In the genomic region with DNA sequence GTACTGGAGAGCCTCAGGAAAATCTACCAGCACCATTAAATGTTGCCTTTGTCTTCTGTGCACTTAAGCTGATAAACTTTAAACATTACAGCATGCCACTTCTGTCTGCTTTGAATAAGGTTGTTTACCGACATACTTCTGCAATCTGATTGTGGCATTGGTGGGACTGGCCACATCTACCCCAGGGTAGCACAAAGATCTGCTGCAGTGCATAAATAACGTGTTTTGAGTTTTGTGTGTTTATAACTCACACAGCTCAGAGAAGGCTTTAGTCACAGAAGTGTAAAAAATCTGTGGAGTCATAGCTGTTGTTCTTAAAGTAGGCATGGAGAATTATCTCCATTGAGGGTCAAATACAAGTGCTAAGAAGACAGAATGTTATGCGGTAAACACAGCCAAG, we compare ENCODE assay signal across 19 cellular contexts.
A peak's percentile ranks its signal among the peaks of the same experiment; 100 is the strongest.
DNase-seq lines count a peak whose midpoint lies in the region; ATAC-seq and TF ChIP-seq lines count a peak whose summit lies in the region.
"Had no signal": no experiment of that assay in that cellular context is flagged by ENCODE, and none has a peak within 500 bp of the region (broad histone marks: within the 10 kb centered on the region; RNA-seq: fewer than 3 reads in every experiment).

No MANE protein-coding gene starts in this region.

- intact Hi-C loops in activated CD4-positive, alpha-beta T cell treated with anti-CD3 and anti-CD28 coated beads, Interleukin-2, amount 10 ng/mL, durations not matched to agents 24 days and 14 days (cut with micrococcal nuclease), result no loop called here
- intact Hi-C loops in activated T-helper 2 cell treated with anti-CD3 and anti-CD28 coated beads, Interferon-gamma antibody, Interleukin-2, Interleukin-4, amounts not matched to agents 10 μg/mL and 5 μg/mL and 100 μg/mL, durations not matched to agents 14 hours and 24 hours and 36 hours (cut with micrococcal nuclease), result no loop called here
- intact Hi-C loops in natural killer cell (cut with micrococcal nuclease), result no loop called here

- H3K27me3 Mint-ChIP-seq in activated CD4-positive, alpha-beta T cell treated with anti-CD3 and anti-CD28 coated beads, Interleukin-2, amount 10 ng/mL, durations not matched to agents 24 days and 14 days, result no peaks in the 10 kb centered on the region
- H3K27me3 Mint-ChIP-seq in activated T-helper 2 cell treated with anti-CD3 and anti-CD28 coated beads, Interferon-gamma antibody, Interleukin-2, Interleukin-4, amounts not matched to agents 10 μg/mL and 5 μg/mL and 100 μg/mL, durations not matched to agents 14 hours and 24 hours and 36 hours (ENCODE audit: low read depth), result no peaks in the 10 kb centered on the region
- no peaks in the 10 kb centered on the region for H3K27me3 Mint-ChIP-seq in natural killer cell (ENCODE audit: low read depth in 2 of 2)
- H3K27me3 Mint-ChIP-seq: naive thymus-derived CD8-positive, alpha-beta T cell; T-cell had no signal

- no peak for TF ChIP-seq CTCF in natural killer cell (IDR thresholded peaks at IDR 0.05)

- H3K4me1 Mint-ChIP-seq in activated CD4-positive, alpha-beta T cell treated with anti-CD3 and anti-CD28 coated beads, Interleukin-2, amount 10 ng/mL, durations not matched to agents 24 days and 14 days, result peaks cover 42% of the 10 kb centered on the region
- H3K4me1 Mint-ChIP-seq in activated T-helper 2 cell treated with anti-CD3 and anti-CD28 coated beads, Interferon-gamma antibody, Interleukin-2, Interleukin-4, amounts not matched to agents 10 μg/mL and 5 μg/mL and 100 μg/mL, durations not matched to agents 14 hours and 24 hours and 36 hours (ENCODE audit: low read depth), result peaks cover 52% of the 10 kb centered on the region
- H3K4me1 Mint-ChIP-seq in natural killer cell, result peaks cover 0 to 59% of the 10 kb centered on the region in 2 donors
- H3K4me1 Mint-ChIP-seq: WTC11 had no signal

- H3K27ac Mint-ChIP-seq in activated CD4-positive, alpha-beta T cell treated with anti-CD3 and anti-CD28 coated beads, Interleukin-2, amount 10 ng/mL, durations not matched to agents 24 days and 14 days, result peak overlapping the region; percentile 81
- H3K27ac Mint-ChIP-seq in activated T-helper 2 cell treated with anti-CD3 and anti-CD28 coated beads, Interferon-gamma antibody, Interleukin-2, Interleukin-4, amounts not matched to agents 10 μg/mL and 5 μg/mL and 100 μg/mL, durations not matched to agents 14 hours and 24 hours and 36 hours, result peak overlapping the region; percentile 74
- peak overlapping the region in 1 of 2 donors; percentile 87 for H3K27ac Mint-ChIP-seq in natural killer cell
- H3K27ac Mint-ChIP-seq: WTC11 had no signal

- H3K4me3 Mint-ChIP-seq in activated CD4-positive, alpha-beta T cell treated with anti-CD3 and anti-CD28 coated beads, Interleukin-2, amount 10 ng/mL, durations not matched to agents 24 days and 14 days, result peak overlapping the region; percentile 73
- H3K4me3 Mint-ChIP-seq in activated T-helper 2 cell treated with anti-CD3 and anti-CD28 coated beads, Interferon-gamma antibody, Interleukin-2, Interleukin-4, amounts not matched to agents 10 μg/mL and 5 μg/mL and 100 μg/mL, durations not matched to agents 14 hours and 24 hours and 36 hours (ENCODE audit: low read depth), result peak overlapping the region; percentile 31
- no peak overlapping the region for H3K4me3 Mint-ChIP-seq in natural killer cell
- H3K4me3 Mint-ChIP-seq: WTC11 had no signal

- peak in 2 of 3 donors; percentile 68 to 74 for ATAC-seq in natural killer cell
- ATAC-seq: K562, PC-3, WTC11 had no signal

- no peak for DNase-seq in activated CD4-positive, alpha-beta T cell treated with anti-CD3 and anti-CD28 coated beads, Interleukin-2, amount 10 ng/mL, durations not matched to agents 24 days and 14 days
- no peak for DNase-seq in activated CD4-positive, alpha-beta T cell treated with anti-CD3 and anti-CD28 coated beads for 1 hour
- DNase-seq in DMS79 treated with DMSO at 0.1 percent for 48 hours (lab: John Stamatoyannopoulos, UW) (peak; percentile 56), natural killer cell (no peak), AG08395 (ENCODE audit: low spot score) (no peak), SIG-M5 treated with dmso at 0.1 percent for 504 hours (lab: John Stamatoyannopoulos, UW; ENCODE audit: unreplicated experiment) (no peak)
- no peak for DNase-seq in activated T-helper 2 cell treated with anti-CD3 and anti-CD28 coated beads, Interferon-gamma antibody, Interleukin-2, Interleukin-4, amounts not matched to agents 10 μg/mL and 5 μg/mL and 100 μg/mL, durations not matched to agents 14 hours and 24 hours and 36 hours (ENCODE audit: low spot score)
- no peak for DNase-seq in stimulated activated CD4-positive, alpha-beta T cell treated with anti-CD3 and anti-CD28 coated beads, Interleukin-15, amount 100 ng/mL, for 24 hours
- DNase-seq: activated CD8-positive, alpha-beta memory T cell treated with anti-CD3 and anti-CD28 coated beads, Interleukin-2, amount 50 U/mL, for 4 hours; DMS153; dorsolateral prefrontal cortex; naive thymus-derived CD8-positive, alpha-beta T cell; NCI-H146; NCI-H82; PC-3; SHP77 treated with DMSO at 0.1 percent for 48 hours had no signal

- no peaks in the 10 kb centered on the region for H3K9me3 Mint-ChIP-seq in activated CD4-positive, alpha-beta T cell treated with anti-CD3 and anti-CD28 coated beads, Interleukin-2, amount 10 ng/mL, durations not matched to agents 24 days and 14 days
- no peaks in the 10 kb centered on the region for H3K9me3 Mint-ChIP-seq in activated T-helper 2 cell treated with anti-CD3 and anti-CD28 coated beads, Interferon-gamma antibody, Interleukin-2, Interleukin-4, amounts not matched to agents 10 μg/mL and 5 μg/mL and 100 μg/mL, durations not matched to agents 14 hours and 24 hours and 36 hours
- no peaks in the 10 kb centered on the region for H3K9me3 Mint-ChIP-seq in natural killer cell
- H3K9me3 Mint-ChIP-seq: naive thymus-derived CD8-positive, alpha-beta T cell; T-cell; WTC11 had no signal

- H3K36me3 Mint-ChIP-seq in activated CD4-positive, alpha-beta T cell treated with anti-CD3 and anti-CD28 coated beads, Interleukin-2, amount 10 ng/mL, durations not matched to agents 24 days and 14 days (ENCODE audit: low read depth), result peaks cover 50% of the 10 kb centered on the region
- H3K36me3 Mint-ChIP-seq in activated T-helper 2 cell treated with anti-CD3 and anti-CD28 coated beads, Interferon-gamma antibody, Interleukin-2, Interleukin-4, amounts not matched to agents 10 μg/mL and 5 μg/mL and 100 μg/mL, durations not matched to agents 14 hours and 24 hours and 36 hours (ENCODE audit: low read depth), result peaks cover 50% of the 10 kb centered on the region
- H3K36me3 Mint-ChIP-seq in natural killer cell, result no peaks in the 10 kb centered on the region
- H3K36me3 Mint-ChIP-seq: WTC11 had no signal
